ENCODE assay signal across 8 cellular contexts in the genomic region with DNA sequence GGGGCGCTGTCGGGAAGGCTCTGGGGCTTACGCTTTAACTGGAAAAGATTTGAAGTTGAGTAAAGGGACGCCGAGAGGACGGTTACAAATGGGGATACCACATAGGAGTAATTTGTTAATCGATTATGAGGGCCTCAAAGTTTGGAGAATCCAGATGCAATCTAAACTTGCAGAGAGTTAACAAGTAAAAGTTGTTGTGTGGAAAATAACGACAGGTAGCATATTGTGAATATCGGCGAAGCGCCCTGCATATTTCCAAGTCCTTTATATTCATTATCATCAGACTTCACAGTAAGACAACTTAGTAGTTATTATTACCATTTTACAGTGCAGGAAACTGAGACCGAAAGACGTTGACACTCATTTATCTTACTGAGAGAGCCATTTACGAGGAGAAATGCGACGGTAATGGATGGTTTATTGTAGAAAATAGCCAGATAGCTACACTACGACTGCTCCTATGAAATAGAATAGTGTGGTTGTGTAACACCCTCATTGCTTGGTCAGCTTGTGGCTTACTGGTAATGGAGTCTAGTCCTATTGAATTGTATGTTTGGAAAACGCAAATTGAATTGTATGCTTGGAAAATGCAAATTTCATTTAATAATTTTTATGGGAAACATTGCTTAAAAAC. TPM values are rescaled to one million over a fixed set of nuclear protein-coding genes. Genes with fewer than 3 reads are reported as not detected.
DNase-seq lines count a peak whose midpoint lies in the region; ATAC-seq, FAIRE-seq and TF ChIP-seq lines count a peak whose summit lies in the region.

No MANE protein-coding gene starts in this region.

- H3K9me3 Mint-ChIP-seq in progenitor cell of endocrine pancreas (ENCODE audit: low read depth) = no peaks in the 10 kb centered on the region

- FAIRE-seq in RCC 7860 (lab: Jason Lieb, UNC) = no peak

- peaks cover 16% of the 10 kb centered on the region for H3K27me3 Mint-ChIP-seq in progenitor cell of endocrine pancreas

- H3K4me3 Mint-ChIP-seq in progenitor cell of endocrine pancreas (ENCODE audit: low read depth) = peak overlapping the region; percentile 79

- peak overlapping the region; percentile 96 for H3K27ac Mint-ChIP-seq in progenitor cell of endocrine pancreas

- DNase-seq in cardiac muscle cell (ENCODE audit: low read depth in 1 of 2, low spot score in 1 of 2) (peak in 1 of 2 donors; percentile 60), Right ventricle myocardium superior (no peak), SW480 (ENCODE audit: low spot score) (peak; percentile 37), fibroblast of peridontal ligament (ENCODE audit: extremely low read depth) (peak; percentile 71), progenitor cell of endocrine pancreas (ENCODE audit: low spot score, unreplicated experiment) (no peak), RCC 7860 (ENCODE audit: low spot score) (no peak), omental fat pad (ENCODE audit: low spot score) (no peak)

- no peaks in the 10 kb centered on the region for H3K27me3 ChIP-seq in cardiac muscle cell

- H3K4me1 ChIP-seq in cardiac muscle cell (ENCODE audit: low read depth) = peaks cover 43% of the 10 kb centered on the region

- intact Hi-C loops in Right ventricle myocardium superior (cut with DNase I) = loop anchor here (5.0 kb wide), 1 partner anchor 105 kb away; a partner anchor contains a TSS

- H3K9me3 ChIP-seq in cardiac muscle cell (ENCODE audit: low read depth) = no peaks in the 10 kb centered on the region

- H3K27ac ChIP-seq in cardiac muscle cell = peak overlapping the region; percentile 96

- TF ChIP-seq CTCF in cardiac muscle cell (IDR thresholded peaks at IDR 0.05; ENCODE audit: low read depth, low read length) = no peak
- TF ChIP-seq CTCF in progenitor cell of endocrine pancreas (IDR thresholded peaks at IDR 0.05; ENCODE audit: unreplicated experiment) = no peak
- no peak for TF ChIP-seq CTCF in omental fat pad (IDR thresholded peaks at IDR 0.05)

- peak overlapping the region; percentile 92 for H3K4me3 ChIP-seq in cardiac muscle cell

- H3K4me1 Mint-ChIP-seq in progenitor cell of endocrine pancreas (ENCODE audit: low read depth) = peaks cover 30% of the 10 kb centered on the region

- ATAC-seq in Right ventricle myocardium superior (ENCODE audit: poor library complexity) (no peak), HG02798 (IDR thresholded peaks at IDR 0.05; ENCODE audit: poor library complexity, unreplicated experiment) (no peak), omental fat pad (ENCODE audit: low FRiP score) (no peak)

- no peaks in the 10 kb centered on the region for H3K36me3 ChIP-seq in cardiac muscle cell

- H3K36me3 Mint-ChIP-seq in progenitor cell of endocrine pancreas (ENCODE audit: insufficient read depth) = no peaks in the 10 kb centered on the region

RNA-seq across cellular contexts. Expression of a gene that starts 0.7 kb away (rescaled TPM):
- 49.9 and 51.5 TPM in 2 replicates for total RNA-seq in cardiac muscle cell
- 44.7 and 52.4 TPM in 2 replicates for polyA plus RNA-seq in cardiac muscle cell
- total RNA-seq in Right ventricle myocardium superior = 27.7 TPM
- total RNA-seq in progenitor cell of endocrine pancreas = 23.4 and 23.9 TPM in 2 replicates
- total RNA-seq in omental fat pad = 10 to 100 TPM; 25.0 to 33.1 (median 29.0) TPM

RNA-seq across cellular contexts. Expression of a gene that starts 12.3 kb away (rescaled TPM):
- total RNA-seq in cardiac muscle cell (not detected in 2 replicates), Right ventricle myocardium superior (not detected), progenitor cell of endocrine pancreas (1.7 and 2.0 TPM in 2 replicates), omental fat pad (not detected)
- 0.31 TPM in 1 of 2 replicates, not detected in the other for polyA plus RNA-seq in cardiac muscle cell

Comparison
In these comparisons a context has a peak if more than half of its experiments do, and no peak if none do; other contexts are left out.
1. DNase-seq: peak in SW480 (single experiment) and fibroblast of peridontal ligament (single experiment); none in Right ventricle myocardium superior (single experiment), progenitor cell of endocrine pancreas (single experiment), RCC 7860 (single experiment) and omental fat pad (single experiment).